Comparison of ENCODE assay signal across 8 cellular contexts in genomic region chr3:50204804-50205718, GRCh38. TPM values are rescaled to one million over a fixed set of nuclear protein-coding genes. Genes with fewer than 3 reads are reported as not detected.
DNase-seq lines count a peak whose midpoint lies in the region; ATAC-seq lines count a peak whose summit lies in the region.

Gene SLC38A3, plus strand, starts transcription at chr3:50205271. Its CDS starts 8,929 bp downstream, at chr3:50214200.

- no peak within 1 kb of the TSS for H3K9ac ChIP-seq in iPS-15b (ENCODE audit: low read depth, low read length)

- peak within 1 kb of the TSS; percentile 56 for H3K4me3 ChIP-seq in iPS-15b (ENCODE audit: low read depth, low read length)

- H3K9me3 Mint-ChIP-seq in stimulated activated memory B cell treated with anti-CD40 and anti-IgM and Interleukin-4, amounts not matched to agents 10 μg/mL and 1 μg/mL and 100 μg/mL, for 72 hours, result no peaks in the 10 kb centered on the region
- no peaks in the 10 kb centered on the region for H3K9me3 Mint-ChIP-seq in immature natural killer cell

- peak; percentile 2 for ATAC-seq in stimulated activated memory B cell treated with anti-CD40 and anti-IgM and Interleukin-4, amounts not matched to agents 10 μg/mL and 1 μg/mL and 100 μg/mL, for 72 hours

- H3K4me3 Mint-ChIP-seq in stimulated activated memory B cell treated with anti-CD40 and anti-IgM and Interleukin-4, amounts not matched to agents 10 μg/mL and 1 μg/mL and 100 μg/mL, for 72 hours, result peak within 1 kb of the TSS; percentile 35
- H3K4me3 Mint-ChIP-seq in immature natural killer cell, result no peak within 1 kb of the TSS

- peaks cover 84% of the 10 kb centered on the region for H3K27me3 Mint-ChIP-seq in stimulated activated memory B cell treated with anti-CD40 and anti-IgM and Interleukin-4, amounts not matched to agents 10 μg/mL and 1 μg/mL and 100 μg/mL, for 72 hours
- H3K27me3 Mint-ChIP-seq in immature natural killer cell (ENCODE audit: low read depth in 3 of 3), result peaks cover 8 to 28% (median 18%) of the 10 kb centered on the region in 3 donors

- peak; percentile 21 for DNase-seq in activated T-cell treated with anti-CD3 and anti-CD28 coated beads for 48 hours (ENCODE audit: low read depth)
- DNase-seq in activated T-cell treated with anti-CD3 and anti-CD28 coated beads for 4 hours, result no peak
- DNase-seq in amygdala (lab: John Stamatoyannopoulos, UW), result peak in 31 of 56 donors; percentile 19 to 67 (median 36)
- no peak for DNase-seq in immature natural killer cell
- DNase-seq in NCI-H2029 treated with DMSO at 0.1 percent for 48 hours (lab: John Stamatoyannopoulos, UW), result no peak
- DNase-seq in NCI-H128 (lab: John Stamatoyannopoulos, UW; ENCODE audit: unreplicated experiment), result no peak

- H3K9me3 ChIP-seq in iPS-15b (ENCODE audit: control insufficient read depth, insufficient read depth, low read length), result no peaks in the 10 kb centered on the region

- H3K27ac Mint-ChIP-seq in stimulated activated memory B cell treated with anti-CD40 and anti-IgM and Interleukin-4, amounts not matched to agents 10 μg/mL and 1 μg/mL and 100 μg/mL, for 72 hours, result no peak within 1 kb of the TSS
- no peak within 1 kb of the TSS for H3K27ac Mint-ChIP-seq in immature natural killer cell

- H3K4me1 ChIP-seq in iPS-15b (ENCODE audit: control insufficient read depth, insufficient read depth, low read length), result no peaks in the 10 kb centered on the region

- no peaks in the 10 kb centered on the region for H3K36me3 Mint-ChIP-seq in stimulated activated memory B cell treated with anti-CD40 and anti-IgM and Interleukin-4, amounts not matched to agents 10 μg/mL and 1 μg/mL and 100 μg/mL, for 72 hours
- H3K36me3 Mint-ChIP-seq in immature natural killer cell, result no peaks in the 10 kb centered on the region

- H3K27me3 ChIP-seq in iPS-15b (ENCODE audit: control insufficient read depth, insufficient read depth, low read length), result peaks cover 22% of the 10 kb centered on the region

- H3K4me1 Mint-ChIP-seq in stimulated activated memory B cell treated with anti-CD40 and anti-IgM and Interleukin-4, amounts not matched to agents 10 μg/mL and 1 μg/mL and 100 μg/mL, for 72 hours, result no peaks in the 10 kb centered on the region
- H3K4me1 Mint-ChIP-seq in immature natural killer cell, result no peaks in the 10 kb centered on the region

- H3K36me3 ChIP-seq in iPS-15b (ENCODE audit: control insufficient read depth, insufficient read depth, low read length), result no peaks in the 10 kb centered on the region

RNA-seq across cellular contexts. Expression of gene SLC38A3, which starts in this region (rescaled TPM):
- not detected for polyA plus RNA-seq in immature natural killer cell

Comparison
In these comparisons a context has a peak if more than half of its experiments do, and no peak if none do; other contexts are left out.
1. DNase-seq: peak in activated T-cell treated with anti-CD3 and anti-CD28 coated beads for 48 hours (single experiment) and amygdala (31 of 56); none in activated T-cell treated with anti-CD3 and anti-CD28 coated beads for 4 hours (single experiment), immature natural killer cell (0 of 3), NCI-H2029 treated with DMSO at 0.1 percent for 48 hours (single experiment) and NCI-H128 (single experiment).